ENCODE assay signal across 8 cellular contexts in genomic region chr10:121886997-121887622, GRCh38. TPM values are rescaled to one million over a fixed set of nuclear protein-coding genes. Genes with fewer than 3 reads are reported as not detected.
DNase-seq lines count a peak whose midpoint lies in the region; ATAC-seq and TF ChIP-seq lines count a peak whose summit lies in the region.

No MANE protein-coding gene starts in this region.

- ATAC-seq in GM21423 (IDR thresholded peaks at IDR 0.05; ENCODE audit: unreplicated experiment) (peak; percentile 83), lower lobe of right lung (peak; percentile 57 to 80), GM19397 (IDR thresholded peaks at IDR 0.05; ENCODE audit: unreplicated experiment) (no peak)

- H3K27ac ChIP-seq in lower lobe of right lung = no peak overlapping the region

- H3K27me3 ChIP-seq in lower lobe of right lung (ENCODE audit: low read depth) = no peaks in the 10 kb centered on the region

- H3K4me1 ChIP-seq in lower lobe of right lung = no peaks in the 10 kb centered on the region

- intact Hi-C loops in lower lobe of right lung (cut with DNase I) = no loop called here

- peak; percentile 33 for DNase-seq in COLO668 (lab: John Stamatoyannopoulos, UW; ENCODE audit: unreplicated experiment)
- DNase-seq in NCI-H1694 (lab: John Stamatoyannopoulos, UW) = peak; percentile 23
- DNase-seq in activated CD4-positive, alpha-beta T cell treated with anti-CD3 and anti-CD28 coated beads for 48 hours = peak; percentile 66
- peak; percentile 35 to 70 for DNase-seq in dermis microvascular lymphatic vessel endothelial cell (ENCODE audit: low read depth in 2 of 2)
- DNase-seq in lower lobe of right lung = no peak
- peak; percentile 3 for DNase-seq in stimulated activated CD8-positive, alpha-beta memory T cell treated with anti-CD3 and anti-CD28 coated beads, Interleukin-7, amount 100 ng/mL, for 24 hours (ENCODE audit: low read depth)

- peaks cover 37% of the 10 kb centered on the region for H3K36me3 ChIP-seq in lower lobe of right lung

- TF ChIP-seq CTCF in lower lobe of right lung (IDR thresholded peaks at IDR 0.05) = peak; percentile 44

- H3K9me3 ChIP-seq in lower lobe of right lung = no peaks in the 10 kb centered on the region

- H3K4me3 ChIP-seq in lower lobe of right lung = no peak overlapping the region

RNA-seq across cellular contexts. Expression of gene ATE1, which starts 40.7 kb away (rescaled TPM):
- total RNA-seq in dermis microvascular lymphatic vessel endothelial cell (31.1 and 32.0 TPM in 2 replicates), lower lobe of right lung (26.0 TPM)
